ENCODE assay signal across 10 cellular contexts in genomic region chr7:130989006-130989795, GRCh38.
DNase-seq lines count a peak whose midpoint lies in the region; ATAC-seq and TF ChIP-seq lines count a peak whose summit lies in the region.
"Had no signal": no experiment of that assay in that cellular context is flagged by ENCODE, and none has a peak within 500 bp of the region (broad histone marks: within the 10 kb centered on the region; RNA-seq: fewer than 3 reads in every experiment).

No MANE protein-coding gene starts in this region.

- peaks cover 75% of the 10 kb centered on the region for H3K36me3 Mint-ChIP-seq in CD8-positive, alpha-beta T cell
- no peaks in the 10 kb centered on the region for H3K36me3 Mint-ChIP-seq in endothelial cell (ENCODE audit: low read depth, unreplicated experiment)

- peak overlapping the region; percentile 73 for H3K27ac Mint-ChIP-seq in CD8-positive, alpha-beta T cell
- H3K27ac Mint-ChIP-seq in endothelial cell (ENCODE audit: unreplicated experiment) = peak overlapping the region; percentile 61

- H2AFZ ChIP-seq in PC-9 = no peak overlapping the region

- H3K79me2 ChIP-seq in PC-9 (ENCODE audit: low read depth) = peaks cover 95% of the 10 kb centered on the region

- no peak for ATAC-seq in CD8-positive, alpha-beta T cell

- no peak for TF ChIP-seq CTCF in CD8-positive, alpha-beta T cell (IDR thresholded peaks at IDR 0.05)
- TF ChIP-seq CTCF in PC-9 (conservative IDR thresholded peaks at IDR 0.05) = no peak
- TF ChIP-seq CTCF in endothelial cell (IDR thresholded peaks at IDR 0.05; ENCODE audit: unreplicated experiment) = no peak
- TF ChIP-seq CTCF in prostate gland (IDR thresholded peaks at IDR 0.05) = no peak

- intact Hi-C loops in CD8-positive, alpha-beta T cell (cut with DNase I, micrococcal nuclease) = loop anchor here in 1 of 2 experiments (10.0 kb wide), 1 partner anchor 526 kb away; no protein-coding TSS in a partner anchor
- intact Hi-C loops in PC-9 (cut with micrococcal nuclease; ENCODE audit: unreplicated experiment) (no loop called here), prostate gland (cut with DNase I) (no loop called here)

- no peaks in the 10 kb centered on the region for H3K9me2 ChIP-seq in PC-9 (ENCODE audit: insufficient read depth)

- WGBS in prostate gland = 65% methylated on average over 2 of the region's 2 CpGs

- BruUV-seq in PC-9 (replicated peaks; lab: Mats Ljungman, UMichigan) = no TSS peak

- H3K9me3 Mint-ChIP-seq in CD8-positive, alpha-beta T cell = no peaks in the 10 kb centered on the region
- no peaks in the 10 kb centered on the region for H3K9me3 Mint-ChIP-seq in endothelial cell (ENCODE audit: unreplicated experiment)

- H3K4me1 Mint-ChIP-seq in CD8-positive, alpha-beta T cell (ENCODE audit: low read depth) = peaks cover 53% of the 10 kb centered on the region
- peaks cover 4% of the 10 kb centered on the region for H3K4me1 Mint-ChIP-seq in endothelial cell (ENCODE audit: unreplicated experiment)

- no peaks in the 10 kb centered on the region for H3K9me3 ChIP-seq in CD8-positive, alpha-beta T cell (ENCODE audit: low read length)
- H3K9me3 ChIP-seq in PC-9 (ENCODE audit: insufficient read depth, low read depth) = no peaks in the 10 kb centered on the region
- no peaks in the 10 kb centered on the region for H3K9me3 ChIP-seq in prostate gland
- H3K9me3 ChIP-seq: ascending aorta had no signal

- POLR2A ChIA-PET in CD8-positive, alpha-beta T cell (lab: Charles Lee) = interaction anchor here (0.9 kb wide), 1 partner anchor 96 kb away, joined by 3 read pairs; no protein-coding TSS in a partner anchor
- POLR2A ChIA-PET in PC-9 (lab: Charles Lee; ENCODE audit: unreplicated experiment) = interaction anchor here (0.7 kb wide), 1 partner anchor 22 kb away, joined by 4 read pairs; no protein-coding TSS in a partner anchor

- H3K27me3 Mint-ChIP-seq in CD8-positive, alpha-beta T cell (ENCODE audit: low read depth) = no peaks in the 10 kb centered on the region
- peaks cover 2% of the 10 kb centered on the region for H3K27me3 Mint-ChIP-seq in endothelial cell (ENCODE audit: unreplicated experiment)

- no peak overlapping the region for H3K4me2 ChIP-seq in PC-9

- H3K36me3 ChIP-seq in CD8-positive, alpha-beta T cell (ENCODE audit: insufficient read depth, low read length) = no peaks in the 10 kb centered on the region
- H3K36me3 ChIP-seq in PC-9 (ENCODE audit: low read depth) (peaks cover 22% of the 10 kb centered on the region), prostate gland (no peaks in the 10 kb centered on the region)

- no peak for TF ChIP-seq POLR2A in prostate gland (IDR thresholded peaks at IDR 0.05)

- peaks cover 75% of the 10 kb centered on the region for H3K4me1 ChIP-seq in CD8-positive, alpha-beta T cell (ENCODE audit: insufficient read depth, low read length)
- H3K4me1 ChIP-seq in PC-9 (replicated peaks; ENCODE audit: insufficient read depth) = peaks cover 26% of the 10 kb centered on the region
- H3K4me1 ChIP-seq in prostate gland (replicated peaks) = peaks cover 25% of the 10 kb centered on the region

- H4K20me1 ChIP-seq in PC-9 (ENCODE audit: insufficient read depth) = peaks cover 62% of the 10 kb centered on the region

- H3K4me3 ChIP-seq in CD8-positive, alpha-beta T cell (ENCODE audit: low read depth, low read length) = no peak overlapping the region
- H3K4me3 ChIP-seq in PC-9 (no peak overlapping the region), prostate gland (no peak overlapping the region)
- H3K4me3 ChIP-seq: ascending aorta had no signal

- H3K4me3 Mint-ChIP-seq in CD8-positive, alpha-beta T cell = no peak overlapping the region
- no peak overlapping the region for H3K4me3 Mint-ChIP-seq in endothelial cell (ENCODE audit: unreplicated experiment)

- peaks cover 65% of the 10 kb centered on the region for H3F3A ChIP-seq in PC-9 (ENCODE audit: insufficient read depth, low read depth)

- CTCF ChIA-PET in CD8-positive, alpha-beta T cell (lab: Charles Lee) = interaction anchor here (0.8 to 2.5 kb wide), 4 partner anchors 18 to 92 kb away, joined by 3 to 11 read pairs (median 4); no protein-coding TSS in a partner anchor
- CTCF ChIA-PET in PC-9 (lab: Charles Lee) = interaction anchor here (0.7 kb wide), 1 partner anchor 23 kb away, joined by 7 read pairs; no protein-coding TSS in a partner anchor

- peak overlapping the region; percentile 16 for H3K27ac ChIP-seq in CD8-positive, alpha-beta T cell (ENCODE audit: low read depth, low read length)
- H3K27ac ChIP-seq in PC-9 (peak overlapping the region; percentile 25), prostate gland (peak overlapping the region in 1 of 2 donors; percentile 49)
- H3K27ac ChIP-seq: ascending aorta had no signal

- H3K27me3 ChIP-seq in CD8-positive, alpha-beta T cell (ENCODE audit: insufficient read depth, low read length) = no peaks in the 10 kb centered on the region
- H3K27me3 ChIP-seq in PC-9 (ENCODE audit: insufficient read depth, low read depth) = no peaks in the 10 kb centered on the region
- H3K27me3 ChIP-seq in prostate gland (replicated peaks; ENCODE audit: insufficient read depth) = no peaks in the 10 kb centered on the region
- H3K27me3 ChIP-seq: ascending aorta had no signal

- DNase-seq in CD8-positive, alpha-beta T cell = no peak
- DNase-seq in PC-9 (peak; percentile 14 to 77), endothelial cell (ENCODE audit: low spot score) (no peak), prostate gland (ENCODE audit: low spot score) (peak; percentile 42), NCI-H1092 (lab: John Stamatoyannopoulos, UW) (no peak), T-helper 9 cell (no peak), DMS79 (lab: John Stamatoyannopoulos, UW) (no peak), DMS 273 (lab: John Stamatoyannopoulos, UW; ENCODE audit: unreplicated experiment) (no peak)
- DNase-seq: activated CD4-positive, alpha-beta T cell treated with anti-CD3 and anti-CD28 coated beads for 4 hours had no signal

Comparison
In these comparisons a context has a peak if more than half of its experiments do, and no peak if none do; other contexts are left out.
1. DNase-seq: peak in PC-9 (2 of 2) and prostate gland (single experiment); none in CD8-positive, alpha-beta T cell (0 of 7), endothelial cell (single experiment), NCI-H1092 (single experiment), T-helper 9 cell (single experiment), DMS79 (single experiment) and DMS 273 (single experiment).